In the genomic region with DNA sequence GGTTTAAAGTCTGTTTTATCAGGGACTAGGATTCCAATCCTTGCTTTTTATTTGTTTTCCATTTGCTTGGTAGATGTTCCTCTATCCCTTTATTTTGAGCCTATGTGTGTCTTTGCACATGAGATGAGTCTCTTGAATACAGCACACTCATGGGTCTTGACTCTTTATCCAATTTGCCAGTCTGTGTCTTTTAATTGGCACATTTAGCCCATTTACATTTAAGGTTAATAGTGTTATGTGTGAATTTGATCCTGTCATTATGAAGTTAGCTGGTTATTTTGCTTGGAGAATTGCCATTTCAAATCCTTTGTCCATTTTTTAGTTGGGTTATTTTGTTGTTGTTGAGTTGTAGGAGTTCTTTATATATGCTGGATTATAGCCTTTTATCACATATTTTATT, we compare ENCODE assay signal across 5 cellular contexts. TPM values are rescaled to one million over a fixed set of nuclear protein-coding genes. Genes with fewer than 3 reads are reported as not detected.
"Had no signal": no experiment of that assay in that cellular context is flagged by ENCODE, and none has a peak within 500 bp of the region (broad histone marks: within the 10 kb centered on the region; RNA-seq: fewer than 3 reads in every experiment).

No MANE protein-coding gene starts in this region.

RNA-seq across cellular contexts. Expression of a gene that starts 9.8 kb away (rescaled TPM):
- total RNA-seq: HepG2, HT-29, HT1080, IMR-90 had no signal
- polyA plus RNA-seq: HepG2, IgD-negative memory B cell, IMR-90 had no signal

RNA-seq across cellular contexts. Expression of a gene that starts 14.1 kb away (rescaled TPM):
- total RNA-seq: HepG2, HT-29, HT1080, IMR-90 had no signal
- polyA plus RNA-seq: HepG2, IgD-negative memory B cell, IMR-90 had no signal

RNA-seq across cellular contexts. Expression of a gene that starts 24.5 kb away (rescaled TPM):
- total RNA-seq: HepG2, HT-29, HT1080, IMR-90 had no signal
- polyA plus RNA-seq: HepG2, IgD-negative memory B cell, IMR-90 had no signal
